22 cellular contexts compared by ENCODE assay signal in genomic region chr15:26323564-26323963, GRCh38.
"Had no signal": no experiment of that assay in that cellular context is flagged by ENCODE, and none has a peak within 500 bp of the region (broad histone marks: within the 10 kb centered on the region; RNA-seq: fewer than 3 reads in every experiment).

No MANE protein-coding gene starts in this region.

- H3K27me3 ChIP-seq: SJSA1 had no signal

- H3K4me2 ChIP-seq: KMS-11 had no signal

- H3K9ac ChIP-seq: KMS-11 had no signal

- H3K4me3 ChIP-seq: SJSA1, SK-N-MC had no signal

- FAIRE-seq: RCC 7860 had no signal

- DNase-seq: IMR-90, Kasumi-1, MM.1S, NCI-H1092 treated with DMSO at 0.1 percent for 48 hours, NCI-H1436, NCI-H187, NCI-H2029, NCI-H2081 treated with DMSO at 0.1 percent for 48 hours, NCI-H2171, NCI-H226, NCI-H446, NCI-H510A, NCI-H524 treated with DMSO at 0.1 percent for 48 hours, NCI-H69, NCI-H774, Right ventricle myocardium superior, RPMI8226, SIG-M5 had no signal

- H3K27ac ChIP-seq: KMS-11, SJSA1, SK-N-MC had no signal

- H3K4me1 ChIP-seq: SJSA1 had no signal

- H3K36me3 ChIP-seq: SJSA1 had no signal
